27 cellular contexts compared by ENCODE assay signal in genomic region chr1:230894032-230894431, GRCh38.
"Had no signal": no experiment of that assay in that cellular context is flagged by ENCODE, and none has a peak within 500 bp of the region (broad histone marks: within the 10 kb centered on the region; RNA-seq: fewer than 3 reads in every experiment).

No MANE protein-coding gene starts in this region.

- H3K27me3 ChIP-seq: colonic mucosa, foreskin keratinocyte, gastroesophageal sphincter, heart left ventricle, hepatocyte, neural progenitor cell, suprapubic skin, transverse colon had no signal

- H3K9me3 ChIP-seq: colonic mucosa, esophagus muscularis mucosa, gastroesophageal sphincter, heart left ventricle, suprapubic skin, transverse colon had no signal

- H3K9ac ChIP-seq: neural progenitor cell had no signal

- H3K4me1 ChIP-seq: colonic mucosa, foreskin keratinocyte, suprapubic skin, transverse colon had no signal

- H3K4me3 ChIP-seq: colonic mucosa, esophagus muscularis mucosa, gastroesophageal sphincter, heart left ventricle, hepatocyte, lung, neural progenitor cell, smooth muscle cell, suprapubic skin, transverse colon had no signal

- H3K27ac ChIP-seq: colonic mucosa, esophagus muscularis mucosa, foreskin keratinocyte, gastroesophageal sphincter, heart left ventricle, hepatocyte, neural progenitor cell, suprapubic skin, transverse colon had no signal

- H2AFZ ChIP-seq: hepatocyte, neural progenitor cell had no signal

- ATAC-seq: foreskin keratinocyte; gastroesophageal sphincter; heart left ventricle; left lobe of liver; naive thymus-derived CD4-positive, alpha-beta T cell; sciatic nerve; stimulated activated naive CD8-positive, alpha-beta T cell treated with anti-CD3 and anti-CD28 coated beads, Interleukin-15, amount 100 ng/mL, for 72 hours had no signal

- H3K4me2 ChIP-seq: hepatocyte, neural progenitor cell, smooth muscle cell had no signal

- H3K79me2 ChIP-seq: hepatocyte had no signal

- FAIRE-seq: endothelial cell of umbilical vein, kidney had no signal

- DNase-seq: colonic mucosa; effector CD8-positive, alpha-beta T cell; foreskin keratinocyte; heart left ventricle; kidney; mesenchymal stem cell; midbrain; naive thymus-derived CD4-positive, alpha-beta T cell; nucleus accumbens; retina; stimulated activated CD4-positive, alpha-beta T cell treated with anti-CD3 and anti-CD28 coated beads, Interleukin-12 subunit alpha, Interleukin-12 subunit beta, amount 100 ng/mL, for 4 hours; stimulated activated CD4-positive, alpha-beta T cell treated with anti-CD3 and anti-CD28 coated beads, Interleukin-1b, Interleukin-23, amount 100 ng/mL, for 48 hours; stimulated activated CD4-positive, alpha-beta T cell treated with anti-CD3 and anti-CD28 coated beads, Interleukin-4, amount 100 ng/mL, for 1 hour; stimulated activated CD8-positive, alpha-beta memory T cell treated with anti-CD3 and anti-CD28 coated beads, Interleukin-4, amount 100 ng/mL, for 48 hours; stimulated activated naive CD4-positive, alpha-beta T cell; stimulated activated naive CD8-positive, alpha-beta T cell treated with anti-CD3 and anti-CD28 coated beads, Interleukin-15, amount 100 ng/mL, for 72 hours; transverse colon had no signal

- H3K36me3 ChIP-seq: colonic mucosa, esophagus muscularis mucosa, gastroesophageal sphincter, heart left ventricle, neural progenitor cell, suprapubic skin, transverse colon had no signal
